8 cellular contexts compared by ENCODE assay signal in genomic region chr13:20191902-20192469, GRCh38. TPM values are rescaled to one million over a fixed set of nuclear protein-coding genes. Genes with fewer than 3 reads are reported as not detected.
A peak's percentile ranks its signal among the peaks of the same experiment; 100 is the strongest.
DNase-seq lines count a peak whose midpoint lies in the region; ATAC-seq, FAIRE-seq and TF ChIP-seq lines count a peak whose summit lies in the region.

No MANE protein-coding gene starts in this region.

- peak; percentile 85 for FAIRE-seq in H1 (lab: Jason Lieb, UNC)

- in situ Hi-C loops in GM13977 (cut with MboI; ENCODE audit: low pct_unique_long_range_greater_than_20kb, low sequenced_read_pairs, unreplicated experiment) = loop anchor here (25.0 kb wide), 2 partner anchors 645 to 720 kb away; partner anchors contain the start of gene XPO4

- no peak for TF ChIP-seq EP300 in H1 (IDR thresholded peaks at IDR 0.05; ENCODE audit: borderline replicate concordance in 1 of 2, low read depth in 2 of 2, low read length in 2 of 2)

- no peak overlapping the region for H4K5ac ChIP-seq in H1 (ENCODE audit: insufficient read length, low read depth, low read length)

- H3K79me2 ChIP-seq in H1 (ENCODE audit: control insufficient read depth in 1 of 2, insufficient read depth in 2 of 2, low read length in 2 of 2) = no peaks in the 10 kb centered on the region

- 0 out of 7 replicates have a peak overlapping the region, but pooled peaks of 1 of the 4 experiments have one; percentile 36 for H3K9ac ChIP-seq in H1 (replicated peaks in 1 of 4; ENCODE audit: extremely low read depth in 1 of 4, low read depth in 3 of 4, low read length in 3 of 4)

- TF ChIP-seq POLR2A in H1 (IDR thresholded peaks at IDR 0.05; ENCODE audit: control extremely low read depth in 1 of 2, low read depth in 2 of 2, low read length in 2 of 2) = no peak

- H2BK15ac ChIP-seq in H1 (ENCODE audit: low read length) = no peak overlapping the region

- peak overlapping the region; percentile 59 to 79 for H3K4me2 ChIP-seq in H1 (ENCODE audit: insufficient read depth in 1 of 2, low read depth in 2 of 2, low read length in 2 of 2)

- peaks cover 0 to 9% of the 10 kb centered on the region in 2 experiments for H4K20me1 ChIP-seq in H1 (replicated peaks in 1 of 2; ENCODE audit: control insufficient read depth in 1 of 2, insufficient read depth in 2 of 2, low read length in 2 of 2)

- no peak overlapping the region for H4K91ac ChIP-seq in H1 (replicated peaks; ENCODE audit: insufficient read length, low read length)

- no peak overlapping the region for H3K4ac ChIP-seq in H1 (replicated peaks; ENCODE audit: insufficient read length, low read depth, low read length)

- H2BK5ac ChIP-seq in H1 (ENCODE audit: low read depth, low read length) = no peak overlapping the region

- WGBS in H1 (ENCODE audit: extremely low coverage in 1 of 2, insufficient coverage in 1 of 2, insufficient read length in 1 of 2, insufficient replicate concordance in 2 of 2, low coverage in 1 of 2, low lambda C conversion rate in 2 of 2, missing lambda C conversion rate in 1 of 2), 2 experiments = 8% methylated on average over 36 of the region's 36 CpGs; no CpG with 5 or more reads in 1 of the 2 experiments

- H2AK5ac ChIP-seq in H1 (ENCODE audit: low read depth, low read length) = no peak overlapping the region

- no peak for ATAC-seq in GM21423 (IDR thresholded peaks at IDR 0.05; ENCODE audit: unreplicated experiment)

- peak; percentile 49 for DNase-seq in GM13977 (ENCODE audit: low spot score)
- DNase-seq in RWPE1 (ENCODE audit: low spot score) = no peak
- DNase-seq in H1 (ENCODE audit: low read depth in 1 of 2, low spot score in 2 of 2) = peak in 1 of 2 experiments; percentile 65
- no peak for DNase-seq in activated effector memory CD4-positive, alpha-beta T cell treated with anti-CD3 and anti-CD28 coated beads, Interleukin-2, amount 50 U/mL, for 16 hours
- DNase-seq in Ammon's horn (ENCODE audit: low spot score) = no peak
- no peak for DNase-seq in KG1 (lab: John Stamatoyannopoulos, UW)

- H3K23me2 ChIP-seq in H1 (ENCODE audit: low read depth, low read length) = peaks cover 6% of the 10 kb centered on the region; the same call in 1 of the 2 replicates

- peak in 1 of 2 experiments; percentile 18; a peak in 1 of 4 replicates for TF ChIP-seq RAD21 in H1 (IDR thresholded peaks at IDR 0.05 in 1 of 2, conservative IDR thresholded peaks at IDR 0.05 in 1 of 2; ENCODE audit: low read depth in 2 of 2, low read length in 2 of 2)

- H3K27ac ChIP-seq in RWPE1 (peak overlapping the region; percentile 92), H1 (ENCODE audit: low read depth, low read length) (no peak overlapping the region), muscle layer of duodenum (ENCODE audit: low read length) (no peak overlapping the region)

- no peak overlapping the region; the same call in 1 of the 2 replicates for H4K8ac ChIP-seq in H1 (ENCODE audit: extremely low read depth, insufficient read depth, low read length)

- H3K4me3 ChIP-seq in H1 (ENCODE audit: extremely low read depth in 1 of 4, insufficient read depth in 2 of 4, low read depth in 3 of 4, low read length in 4 of 4) (peak overlapping the region; percentile 7 to 63 (median 42)), muscle layer of duodenum (ENCODE audit: low read depth in 1 of 2, low read length in 2 of 2) (peak overlapping the region; percentile 57 to 69)

- H3K4me1 ChIP-seq in H1 (replicated peaks in 1 of 4; ENCODE audit: control insufficient read depth in 3 of 4, insufficient read depth in 4 of 4, low read length in 3 of 4) = peaks cover 0 to 13% (median 5%) of the 10 kb centered on the region in 4 experiments; a peak in 6 of 7 replicates
- H3K4me1 ChIP-seq in muscle layer of duodenum (ENCODE audit: control insufficient read depth in 1 of 2, insufficient read depth in 2 of 2, low read length in 2 of 2) = peaks cover 0 to 27% of the 10 kb centered on the region in 2 donors

- H2BK20ac ChIP-seq in H1 (ENCODE audit: low read length) = no peak overlapping the region

- peak; percentile 29 for TF ChIP-seq CTCF in GM13977 (IDR thresholded peaks at IDR 0.05; ENCODE audit: extremely low read depth, insufficient read depth, missing control alignments)
- TF ChIP-seq CTCF in RWPE1 (conservative IDR thresholded peaks at IDR 0.05; ENCODE audit: low read depth) = no peak
- peak in 1 of 3 experiments; percentile 4; a peak in 1 of 4 replicates for TF ChIP-seq CTCF in H1 (IDR thresholded peaks at IDR 0.05; ENCODE audit: control extremely low read depth in 1 of 3, insufficient read depth in 1 of 3, low read depth in 1 of 3, low read length in 3 of 3)

- CTCF ChIA-PET in RWPE1 (lab: Yijun Ruan, JAX) (interaction anchor here (0.5 to 0.6 kb wide), 3 partner anchors 157 to 206 kb away, joined by 3 to 8 read pairs (median 3); no protein-coding TSS in a partner anchor), H1 (lab: Charles Lee; ENCODE audit: partially characterized antibody) (interaction anchor here (0.8 to 2.1 kb wide), 5 partner anchors 10 to 301 kb away, joined by 3 to 17 read pairs (median 6); no protein-coding TSS in a partner anchor)

- H2AFZ ChIP-seq in H1 (ENCODE audit: low read length) = 0 out of 2 replicates have a peak overlapping the region, but pooled peaks have one; percentile 6

- no peak overlapping the region for H3K18ac ChIP-seq in H1 (ENCODE audit: extremely low read depth, low read length)

- H3K36me3 ChIP-seq in H1 (ENCODE audit: control insufficient read depth in 2 of 4, insufficient read depth in 4 of 4, low read length in 3 of 4) (no peaks in the 10 kb centered on the region; a peak in 1 of 8 replicates), muscle layer of duodenum (ENCODE audit: control insufficient read depth in 1 of 2, insufficient read depth in 2 of 2, low read length in 2 of 2) (no peaks in the 10 kb centered on the region)

- no peaks in the 10 kb centered on the region for H3K9me3 ChIP-seq in H1 (ENCODE audit: insufficient read depth in 2 of 2, low read depth in 1 of 2, low read length in 1 of 2)
- no peaks in the 10 kb centered on the region for H3K9me3 ChIP-seq in muscle layer of duodenum (ENCODE audit: control insufficient read depth in 1 of 2, low read length in 2 of 2)

- H3K27me3 ChIP-seq in H1 (replicated peaks in 1 of 4; ENCODE audit: control insufficient read depth in 3 of 4, extremely low read depth in 1 of 4, insufficient read depth in 3 of 4, low read length in 3 of 4) = peaks cover 52 to 82% (median 77%) of the 10 kb centered on the region in 4 experiments
- peaks cover 36% of the 10 kb centered on the region for H3K27me3 ChIP-seq in muscle layer of duodenum (ENCODE audit: low read depth, low read length)

- no peak overlapping the region for H3K56ac ChIP-seq in H1 (replicated peaks; ENCODE audit: insufficient read length, low read depth, low read length)

- H3K79me1 ChIP-seq in H1 (ENCODE audit: low read depth, low read length) = no peaks in the 10 kb centered on the region; the same call in 1 of the 2 replicates

- no peak overlapping the region for H3K14ac ChIP-seq in H1 (ENCODE audit: insufficient read length)

- no peak overlapping the region; the same call in 1 of the 2 replicates for H2BK12ac ChIP-seq in H1 (ENCODE audit: low read depth, low read length)

- no peak overlapping the region for H2BK120ac ChIP-seq in H1 (replicated peaks; ENCODE audit: low read depth, low read length)

- no peak overlapping the region for H3K23ac ChIP-seq in H1 (ENCODE audit: insufficient read length)

- POLR2A ChIA-PET in RWPE1 (lab: Yijun Ruan, JAX; ENCODE audit: low non-redundant PET) (no interaction called here), H1 (lab: Charles Lee; ENCODE audit: partially characterized antibody) (no interaction called here)

TF ChIP-seq in H1, 55 proteins besides CTCF, POLR2A, EP300 and RAD21 (continues in another document):
- no peak for TF ChIP-seq SP1 (IDR thresholded peaks at IDR 0.05; ENCODE audit: low read depth, low read length)
- 0 out of 2 replicates have a peak, but pooled peaks have one; percentile 4 for TF ChIP-seq MAX (IDR thresholded peaks at IDR 0.05)
- peak; percentile 69 for TF ChIP-seq RNF2 (IDR thresholded peaks at IDR 0.05; ENCODE audit: borderline replicate concordance, low read depth, low read length, missing control alignments, poor library complexity, severe bottlenecking)
- TF ChIP-seq KDM1A (IDR thresholded peaks at IDR 0.05; ENCODE audit: borderline replicate concordance, low read length) = no peak

RNA-seq across cellular contexts. Expression of gene GJB2, which starts 0.8 kb away (rescaled TPM):
- total RNA-seq in H1 (2021; fragmentation: NEBNext Ultra II Directional; extraction: Animal tissue kit (Norgen Biotek cat#: 25700)) = 0.17 and 0.20 TPM in 2 replicates
- polyA plus RNA-seq in H1 (2011; rRNA removed) = 0.11 and 0.21 TPM in 2 replicates
- polyA plus RNA-seq in H1 (2011; cell fraction: cytosol; rRNA removed) = 0.10 TPM
- 0.04 TPM for polyA plus RNA-seq in H1 (2011; cell fraction: nucleus; rRNA removed)
- 0.19 to 0.29 TPM (median 0.28 TPM) in 4 replicates for polyA plus RNA-seq in H1 (2012, experiment 1 of 2)
- 0.16 TPM for polyA plus RNA-seq in H1 (2012, experiment 2 of 2)
- polyA plus RNA-seq in H1 (2013, experiment 1 of 2) = 0.32 TPM
- 0.39 TPM for polyA plus RNA-seq in H1 (2013, experiment 2 of 2)
- 0.15 and 0.22 TPM in 2 replicates for polyA minus RNA-seq in H1 (2011; rRNA and poly(A)+ RNA removed)
- polyA minus RNA-seq in H1 (2011; cell fraction: cytosol; rRNA and poly(A)+ RNA removed) = not detected
- 0.30 TPM for polyA minus RNA-seq in H1 (2011; cell fraction: nucleus; rRNA and poly(A)+ RNA removed)

RNA-seq across cellular contexts. Expression of gene GJA3, which starts 31.1 kb away (rescaled TPM):
- total RNA-seq in H1 (2021; fragmentation: NEBNext Ultra II Directional; extraction: Animal tissue kit (Norgen Biotek cat#: 25700)) = 0.48 and 0.60 TPM in 2 replicates
- polyA plus RNA-seq in H1 (2011; rRNA removed) = 0.12 and 0.16 TPM in 2 replicates
- 0.22 TPM for polyA plus RNA-seq in H1 (2011; cell fraction: cytosol; rRNA removed)
- 0.19 TPM for polyA plus RNA-seq in H1 (2011; cell fraction: nucleus; rRNA removed)
- 0.29 to 0.37 TPM (median 0.35 TPM) in 4 replicates for polyA plus RNA-seq in H1 (2012, experiment 1 of 2)
- 0.14 TPM for polyA plus RNA-seq in H1 (2012, experiment 2 of 2)
- 0.49 TPM for polyA plus RNA-seq in H1 (2013, experiment 1 of 2)
- polyA plus RNA-seq in H1 (2013, experiment 2 of 2) = 0.63 TPM
- 0.25 and 0.29 TPM in 2 replicates for polyA minus RNA-seq in H1 (2011; rRNA and poly(A)+ RNA removed)
- not detected for polyA minus RNA-seq in H1 (2011; cell fraction: cytosol; rRNA and poly(A)+ RNA removed)
- 0.30 TPM for polyA minus RNA-seq in H1 (2011; cell fraction: nucleus; rRNA and poly(A)+ RNA removed)

RNA-seq across cellular contexts. Expression of gene GJB6, which starts 40.1 kb away (rescaled TPM):
- not detected in 2 replicates for total RNA-seq in H1 (2021; fragmentation: NEBNext Ultra II Directional; extraction: Animal tissue kit (Norgen Biotek cat#: 25700))
- polyA plus RNA-seq in H1 (2011; rRNA removed) = not detected in 2 replicates
- polyA plus RNA-seq in H1 (2011; cell fraction: cytosol; rRNA removed) = not detected
- not detected for polyA plus RNA-seq in H1 (2011; cell fraction: nucleus; rRNA removed)
- polyA plus RNA-seq in H1 (2012, experiment 1 of 2) = not detected in 4 replicates
- polyA plus RNA-seq in H1 (2012, experiment 2 of 2) = not detected
- polyA plus RNA-seq in H1 (2013, experiment 1 of 2) = 0.08 TPM
- polyA plus RNA-seq in H1 (2013, experiment 2 of 2) = 0.07 TPM
- not detected in 2 replicates for polyA minus RNA-seq in H1 (2011; rRNA and poly(A)+ RNA removed)
- not detected for polyA minus RNA-seq in H1 (2011; cell fraction: cytosol; rRNA and poly(A)+ RNA removed)
- polyA minus RNA-seq in H1 (2011; cell fraction: nucleus; rRNA and poly(A)+ RNA removed) = not detected
